In the genomic region with DNA sequence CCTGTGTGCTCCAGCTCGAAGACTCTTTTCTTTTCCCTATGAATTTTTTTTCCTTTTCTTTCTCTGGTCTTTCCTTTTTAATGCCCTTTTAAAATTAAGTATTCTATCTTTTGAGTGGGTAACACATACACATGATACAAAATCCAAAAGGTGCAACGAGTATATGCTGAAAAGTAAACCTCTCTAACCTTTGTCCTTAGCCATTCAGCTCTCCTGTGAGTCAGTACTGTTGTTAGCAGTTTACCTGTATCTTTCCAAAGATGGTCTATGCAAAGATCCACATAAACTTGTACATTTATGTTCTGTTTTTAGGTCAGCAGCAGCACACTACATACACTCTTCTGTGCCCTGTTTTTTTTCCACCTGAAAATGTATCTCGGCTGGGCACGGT, we compare ENCODE assay signal across 24 cellular contexts. TPM values are rescaled to one million over a fixed set of nuclear protein-coding genes. Genes with fewer than 3 reads are reported as not detected.
A peak's percentile ranks its signal among the peaks of the same experiment; 100 is the strongest.
DNase-seq lines count a peak whose midpoint lies in the region; ATAC-seq and TF ChIP-seq lines count a peak whose summit lies in the region.
"Had no signal": no experiment of that assay in that cellular context is flagged by ENCODE, and none has a peak within 500 bp of the region (broad histone marks: within the 10 kb centered on the region; RNA-seq: fewer than 3 reads in every experiment).

No MANE protein-coding gene starts in this region.

- H2BK15ac ChIP-seq in IMR-90 (ENCODE audit: low read depth, low read length): no peak overlapping the region

- POLR2A ChIA-PET in IMR-90 (lab: Charles Lee; ENCODE audit: unreplicated experiment): no interaction called here
- POLR2A ChIA-PET in RWPE1 (lab: Yijun Ruan, JAX; ENCODE audit: low non-redundant PET): no interaction called here

- no peaks in the 10 kb centered on the region for H3K27me3 ChIP-seq in IMR-90 (ENCODE audit: control insufficient read depth, insufficient read depth, low read length)
- H3K27me3 ChIP-seq: BE2C, heart left ventricle, neural progenitor cell had no signal

- H3K27ac ChIP-seq in IMR-90 (ENCODE audit: insufficient read depth, low read length) (no peak overlapping the region), RWPE1 (no peak overlapping the region)
- H3K27ac ChIP-seq: neural progenitor cell, SK-N-MC, thoracic aorta had no signal

- dilution Hi-C loops in IMR-90 (cut with HindIII; ENCODE audit: low sequenced_read_pairs, unreplicated experiment): no loop called here

- no peak overlapping the region for H3K4ac ChIP-seq in IMR-90 (ENCODE audit: low read depth, low read length)

- no peak overlapping the region for H3K4me3 ChIP-seq in IMR-90 (ENCODE audit: insufficient read depth, low read depth, low read length)
- H3K4me3 ChIP-seq: heart left ventricle, neural progenitor cell, SK-N-MC, thoracic aorta had no signal

- no peak overlapping the region for H4K8ac ChIP-seq in IMR-90 (ENCODE audit: low read depth in 2 of 2, low read length in 2 of 2)

- TF ChIP-seq CTCF in IMR-90 (conservative IDR thresholded peaks at IDR 0.05; ENCODE audit: low read depth, low read length) (no peak), osteocyte (IDR thresholded peaks at IDR 0.05) (no peak), RWPE1 (conservative IDR thresholded peaks at IDR 0.05; ENCODE audit: low read depth) (no peak)

- H3K4me3 Mint-ChIP-seq in activated CD8-positive, alpha-beta memory T cell treated with anti-CD3 and anti-CD28 coated beads, Interleukin-2, amount 10 ng/mL, durations not matched to agents 7 days and 5 days: no peak overlapping the region
- no peak overlapping the region for H3K4me3 Mint-ChIP-seq in effector memory CD8-positive, alpha-beta T cell
- H3K4me3 Mint-ChIP-seq in osteocyte (ENCODE audit: unreplicated experiment): no peak overlapping the region
- H3K4me3 Mint-ChIP-seq: activated CD4-positive, alpha-beta T cell treated with anti-CD3 and anti-CD28 coated beads for 36 hours; activated naive CD4-positive, alpha-beta T cell treated with anti-CD3 and anti-CD28 coated beads, Interleukin-2, amount 10 ng/mL, durations not matched to agents 7 days and 5 days; endodermal cell; neural progenitor cell had no signal

- H3K4me2 ChIP-seq in IMR-90 (ENCODE audit: low read depth, low read length): no peak overlapping the region
- H3K4me2 ChIP-seq: neural progenitor cell had no signal

- no peak for DNase-seq in activated CD8-positive, alpha-beta memory T cell treated with anti-CD3 and anti-CD28 coated beads, Interleukin-2, amount 10 ng/mL, durations not matched to agents 7 days and 5 days
- DNase-seq in activated CD8-positive, alpha-beta memory T cell treated with anti-CD3 and anti-CD28 coated beads, Interleukin-2, amount 50 U/mL, for 48 hours: no peak
- DNase-seq in IMR-90 (no peak), osteocyte (ENCODE audit: extremely low spot score, unreplicated experiment) (no peak), RWPE1 (ENCODE audit: low spot score) (no peak), SW480 (ENCODE audit: low spot score) (no peak), HPDE6-E6E7 (ENCODE audit: extremely low spot score) (no peak)
- DNase-seq in effector memory CD8-positive, alpha-beta T cell: no peak
- DNase-seq: BE2C; COR-L47; cortex of kidney; endodermal cell; kidney glomerular epithelial cell; NCI-H1436 treated with DMSO at 0.1 percent for 48 hours; NCI-H345; NCI-H748 treated with DMSO at 0.1 percent for 48 hours; stimulated activated CD4-positive, alpha-beta T cell treated with anti-CD3 and anti-CD28 coated beads, Interleukin-4, amount 100 ng/mL, for 24 hours; T-helper 2 cell had no signal

- peaks cover 3% of the 10 kb centered on the region; the same call in 1 of the 2 replicates for H3K36me3 ChIP-seq in IMR-90 (ENCODE audit: control insufficient read depth, insufficient read depth, low read length)
- H3K36me3 ChIP-seq: BE2C, heart left ventricle, neural progenitor cell, thoracic aorta had no signal

- H3K79me1 ChIP-seq in IMR-90 (ENCODE audit: low read depth in 1 of 2, low read length in 2 of 2): 0 out of 4 replicates have a peak, but pooled peaks cover 0 to 5% of the 10 kb centered on the region in 2 experiments

- TF ChIP-seq POLR2A in IMR-90 (IDR thresholded peaks at IDR 0.05; ENCODE audit: low read depth, low read length): no peak

- H2BK120ac ChIP-seq in IMR-90 (ENCODE audit: low read depth, low read length): no peak overlapping the region

- H3K9me1 ChIP-seq in IMR-90 (ENCODE audit: insufficient read depth, low read length): no peaks in the 10 kb centered on the region

- H2AK5ac ChIP-seq in IMR-90 (ENCODE audit: low read depth, low read length): no peak overlapping the region

- TF ChIP-seq RAD21 in IMR-90 (IDR thresholded peaks at IDR 0.05; ENCODE audit: low read length): no peak

- no peak overlapping the region for H2BK20ac ChIP-seq in IMR-90 (ENCODE audit: low read depth, low read length)

- no peak overlapping the region for H2AK9ac ChIP-seq in IMR-90 (replicated peaks; ENCODE audit: low read depth, low read length, poor library complexity)

- H3K23ac ChIP-seq in IMR-90 (ENCODE audit: low read depth, low read length): no peak overlapping the region

- no TSS peak for BruUV-seq in IMR-90 (replicated peaks; lab: Mats Ljungman, UMichigan)

- H3K9me3 Mint-ChIP-seq in activated CD8-positive, alpha-beta memory T cell treated with anti-CD3 and anti-CD28 coated beads, Interleukin-2, amount 10 ng/mL, durations not matched to agents 7 days and 5 days (ENCODE audit: low read depth): no peaks in the 10 kb centered on the region
- H3K9me3 Mint-ChIP-seq in effector memory CD8-positive, alpha-beta T cell: no peaks in the 10 kb centered on the region
- no peaks in the 10 kb centered on the region for H3K9me3 Mint-ChIP-seq in osteocyte (ENCODE audit: unreplicated experiment)
- H3K9me3 Mint-ChIP-seq: activated naive CD4-positive, alpha-beta T cell treated with anti-CD3 and anti-CD28 coated beads, Interleukin-2, amount 10 ng/mL, durations not matched to agents 7 days and 5 days had no signal

- H4K5ac ChIP-seq in IMR-90 (ENCODE audit: low read depth, low read length): no peak overlapping the region

- H3K27ac Mint-ChIP-seq in activated CD8-positive, alpha-beta memory T cell treated with anti-CD3 and anti-CD28 coated beads, Interleukin-2, amount 10 ng/mL, durations not matched to agents 7 days and 5 days: peak overlapping the region; percentile 74
- H3K27ac Mint-ChIP-seq in effector memory CD8-positive, alpha-beta T cell: peak overlapping the region; percentile 55 to 68
- peak overlapping the region; percentile 37 for H3K27ac Mint-ChIP-seq in osteocyte (ENCODE audit: unreplicated experiment)
- H3K27ac Mint-ChIP-seq: activated CD4-positive, alpha-beta T cell treated with anti-CD3 and anti-CD28 coated beads for 36 hours; activated naive CD4-positive, alpha-beta T cell treated with anti-CD3 and anti-CD28 coated beads, Interleukin-2, amount 10 ng/mL, durations not matched to agents 7 days and 5 days; endodermal cell; neural progenitor cell had no signal

- no peak overlapping the region for H3K56ac ChIP-seq in IMR-90 (ENCODE audit: extremely low read depth, insufficient read depth, low read length)

- H4K20me1 ChIP-seq in IMR-90 (ENCODE audit: insufficient read depth, low read length): no peaks in the 10 kb centered on the region

- H3K36me3 Mint-ChIP-seq in activated CD8-positive, alpha-beta memory T cell treated with anti-CD3 and anti-CD28 coated beads, Interleukin-2, amount 10 ng/mL, durations not matched to agents 7 days and 5 days: no peaks in the 10 kb centered on the region
- peaks cover 7% of the 10 kb centered on the region for H3K36me3 Mint-ChIP-seq in effector memory CD8-positive, alpha-beta T cell (ENCODE audit: insufficient read depth)
- peaks cover 3% of the 10 kb centered on the region for H3K36me3 Mint-ChIP-seq in osteocyte (ENCODE audit: unreplicated experiment)
- H3K36me3 Mint-ChIP-seq: activated naive CD4-positive, alpha-beta T cell treated with anti-CD3 and anti-CD28 coated beads, Interleukin-2, amount 10 ng/mL, durations not matched to agents 7 days and 5 days; neural progenitor cell had no signal

- peaks cover 8% of the 10 kb centered on the region; the same call in 1 of the 2 replicates for H3K4me1 ChIP-seq in IMR-90 (ENCODE audit: control insufficient read depth, insufficient read depth, low read length)
- H3K4me1 ChIP-seq: BE2C had no signal

- no peaks in the 10 kb centered on the region for H3K9me3 ChIP-seq in IMR-90 (ENCODE audit: control insufficient read depth, insufficient read depth, low read length)
- H3K9me3 ChIP-seq: BE2C, heart left ventricle, thoracic aorta had no signal

- in situ Hi-C loops in IMR-90 (cut with MboI; ENCODE audit: low sequenced_read_pairs): no loop called here

- peaks cover 14% of the 10 kb centered on the region for H3K4me1 Mint-ChIP-seq in activated CD8-positive, alpha-beta memory T cell treated with anti-CD3 and anti-CD28 coated beads, Interleukin-2, amount 10 ng/mL, durations not matched to agents 7 days and 5 days
- peaks cover 3 to 7% of the 10 kb centered on the region in 2 donors for H3K4me1 Mint-ChIP-seq in effector memory CD8-positive, alpha-beta T cell (ENCODE audit: low read depth in 2 of 2)
- peaks cover 13% of the 10 kb centered on the region for H3K4me1 Mint-ChIP-seq in osteocyte (ENCODE audit: unreplicated experiment)
- H3K4me1 Mint-ChIP-seq: neural progenitor cell had no signal

- CTCF ChIA-PET in activated CD8-positive, alpha-beta memory T cell treated with anti-CD3 and anti-CD28 coated beads, Interleukin-2, amount 10 ng/mL, durations not matched to agents 7 days and 5 days (lab: Charles Lee): no interaction called here
- CTCF ChIA-PET in IMR-90 (lab: Yijun Ruan, JAX) (no interaction called here), RWPE1 (lab: Yijun Ruan, JAX) (interaction anchor here (0.7 kb wide), 1 partner anchor 55 kb away, joined by 3 read pairs; no protein-coding TSS in a partner anchor)

- no peak for ATAC-seq in activated CD8-positive, alpha-beta memory T cell treated with anti-CD3 and anti-CD28 coated beads, Interleukin-2, amount 10 ng/mL, durations not matched to agents 7 days and 5 days
- no peak for ATAC-seq in IMR-90 (ENCODE audit: low read depth)
- no peak for ATAC-seq in effector memory CD8-positive, alpha-beta T cell (replicated peaks)
- ATAC-seq: activated CD4-positive, alpha-beta T cell treated with anti-CD3 and anti-CD28 coated beads for 36 hours had no signal

- no peak overlapping the region for H3K9ac ChIP-seq in IMR-90 (ENCODE audit: low read depth, low read length)
- H3K9ac ChIP-seq: neural progenitor cell had no signal

- H4K91ac ChIP-seq in IMR-90 (ENCODE audit: insufficient read depth, low read depth, low read length): no peak overlapping the region

- H3K18ac ChIP-seq in IMR-90 (ENCODE audit: low read depth, low read length): no peak overlapping the region

- intact Hi-C loops in IMR-90 (cut with micrococcal nuclease): no loop called here

- H2BK5ac ChIP-seq in IMR-90 (ENCODE audit: low read depth, low read length, poor library complexity, severe bottlenecking): no peak overlapping the region

- H3K27me3 Mint-ChIP-seq in activated CD8-positive, alpha-beta memory T cell treated with anti-CD3 and anti-CD28 coated beads, Interleukin-2, amount 10 ng/mL, durations not matched to agents 7 days and 5 days: no peaks in the 10 kb centered on the region
- no peaks in the 10 kb centered on the region for H3K27me3 Mint-ChIP-seq in effector memory CD8-positive, alpha-beta T cell
- no peaks in the 10 kb centered on the region for H3K27me3 Mint-ChIP-seq in osteocyte (ENCODE audit: unreplicated experiment)
- H3K27me3 Mint-ChIP-seq: activated CD4-positive, alpha-beta T cell treated with anti-CD3 and anti-CD28 coated beads for 36 hours; activated naive CD4-positive, alpha-beta T cell treated with anti-CD3 and anti-CD28 coated beads, Interleukin-2, amount 10 ng/mL, durations not matched to agents 7 days and 5 days had no signal

- H3K14ac ChIP-seq in IMR-90 (replicated peaks; ENCODE audit: low read depth, low read length): peak overlapping the region; percentile 66; the same call in 1 of the 2 replicates

- no CpG with 5 or more reads among the region's 4 CpGs for WGBS in IMR-90 (ENCODE audit: extremely low coverage in 2 of 2, insufficient read length in 1 of 2), 2 experiments

- no peak overlapping the region for H2AFZ ChIP-seq in IMR-90 (replicated peaks; ENCODE audit: low read length, poor library complexity)
- H2AFZ ChIP-seq: neural progenitor cell had no signal

RNA-seq across cellular contexts. Expression of a gene that starts 28.7 kb away (rescaled TPM):
- 1 to 10 TPM; 8.0 to 8.9 TPM for total RNA-seq in activated CD8-positive, alpha-beta memory T cell treated with anti-CD3 and anti-CD28 coated beads, Interleukin-2, amount 10 ng/mL, durations not matched to agents 7 days and 5 days
- total RNA-seq in IMR-90 (2012; rRNA removed): 12.2 and 12.5 TPM in 2 replicates
- 10.3 and 12.3 TPM in 2 replicates for polyA plus RNA-seq in IMR-90 (2012; rRNA removed)
- 8.3 and 8.5 TPM in 2 replicates for polyA plus RNA-seq in IMR-90 (2012; cell fraction: cytosol; rRNA removed)
- 3.6 and 8.0 TPM in 2 replicates for polyA plus RNA-seq in IMR-90 (2012; cell fraction: nucleus; rRNA removed; ENCODE audit: low replicate concordance)
- total RNA-seq in osteocyte: 10.8 and 13.9 TPM in 2 replicates

RNA-seq across cellular contexts. Expression of a gene that starts 40.5 kb away (rescaled TPM):
- total RNA-seq in activated CD8-positive, alpha-beta memory T cell treated with anti-CD3 and anti-CD28 coated beads, Interleukin-2, amount 10 ng/mL, durations not matched to agents 7 days and 5 days: 100 to 1,000 TPM; 434 to 517 TPM
- total RNA-seq in IMR-90 (2012; rRNA removed) (216 and 282 TPM in 2 replicates), osteocyte (245 TPM in 2 replicates)
- 247 and 337 TPM in 2 replicates for polyA plus RNA-seq in IMR-90 (2012; rRNA removed)
- polyA plus RNA-seq in IMR-90 (2012; cell fraction: cytosol; rRNA removed): 176 and 222 TPM in 2 replicates
- polyA plus RNA-seq in IMR-90 (2012; cell fraction: nucleus; rRNA removed; ENCODE audit: low replicate concordance): 114 and 168 TPM in 2 replicates
